In genomic region chr6:113449051-113449450, GRCh38 we compare ENCODE assay signal across 22 cellular contexts.
DNase-seq lines count a peak whose midpoint lies in the region; ATAC-seq and TF ChIP-seq lines count a peak whose summit lies in the region.
"Had no signal": no experiment of that assay in that cellular context is flagged by ENCODE, and none has a peak within 500 bp of the region (broad histone marks: within the 10 kb centered on the region; RNA-seq: fewer than 3 reads in every experiment).

No MANE protein-coding gene starts in this region.

- no peaks in the 10 kb centered on the region for H3K27me3 ChIP-seq in osteoblast (ENCODE audit: insufficient read depth, low read length)
- no peaks in the 10 kb centered on the region for H3K27me3 ChIP-seq in upper lobe of right lung
- H3K27me3 ChIP-seq: cardiac muscle cell, SJCRH30, vagina had no signal

- CTCF ChIA-PET in RWPE1 (lab: Yijun Ruan, JAX): no interaction called here

- H3K4me1 ChIP-seq in osteoblast (ENCODE audit: insufficient read depth, low read length) (peaks cover 31% of the 10 kb centered on the region), upper lobe of right lung (peaks cover 4% of the 10 kb centered on the region)
- H3K4me1 ChIP-seq: SJCRH30 had no signal

- ATAC-seq in esophagus mucosa: peak; percentile 69
- ATAC-seq in upper lobe of right lung: no peak
- ATAC-seq in natural killer cell treated with Interleukin-12 subunit alpha and Interleukin-12 subunit beta and Interleukin-15 and Interleukin-18, amount 100 ng/mL, for 72 hours: no peak
- ATAC-seq in stimulated activated naive CD8-positive, alpha-beta T cell treated with anti-CD3 and anti-CD28 coated beads, Interleukin-15, Interleukin-2, amounts not matched to agents 100 U/mL and 50 U/mL, for 24 hours: no peak
- ATAC-seq: left cardiac atrium had no signal

- H3K79me2 ChIP-seq in osteoblast (ENCODE audit: insufficient read depth, low read length): no peaks in the 10 kb centered on the region

- no peak overlapping the region for H3K27ac Mint-ChIP-seq in natural killer cell treated with Interleukin-12 subunit alpha and Interleukin-12 subunit beta and Interleukin-15 and Interleukin-18, amount 100 ng/mL, for 72 hours
- H3K27ac Mint-ChIP-seq: activated naive CD4-positive, alpha-beta T cell treated with anti-CD3 and anti-CD28 coated beads for 36 hours; stimulated activated naive CD8-positive, alpha-beta T cell treated with anti-CD3 and anti-CD28 coated beads, Interleukin-15, Interleukin-2, amounts not matched to agents 100 ng/mL and 50 ng/mL, for 24 hours had no signal

- H3K27ac ChIP-seq in RWPE1 (no peak overlapping the region), osteoblast (ENCODE audit: low read depth, low read length) (peak overlapping the region; percentile 73), upper lobe of right lung (no peak overlapping the region)
- H3K27ac ChIP-seq: cardiac muscle cell, SJCRH30, vagina had no signal

- TF ChIP-seq CTCF in RWPE1 (conservative IDR thresholded peaks at IDR 0.05; ENCODE audit: low read depth) (no peak), osteoblast (IDR thresholded peaks at IDR 0.05; ENCODE audit: extremely low read depth, low read depth, low read length) (no peak), upper lobe of right lung (IDR thresholded peaks at IDR 0.05) (no peak)

- no peaks in the 10 kb centered on the region for H4K20me1 ChIP-seq in osteoblast (ENCODE audit: insufficient read depth, low read length)

- no peaks in the 10 kb centered on the region for H3K36me3 Mint-ChIP-seq in natural killer cell treated with Interleukin-12 subunit alpha and Interleukin-12 subunit beta and Interleukin-15 and Interleukin-18, amount 100 ng/mL, for 72 hours

- intact Hi-C loops in upper lobe of right lung (cut with DNase I): no loop called here

- no peak overlapping the region for H3K4me3 Mint-ChIP-seq in natural killer cell treated with Interleukin-12 subunit alpha and Interleukin-12 subunit beta and Interleukin-15 and Interleukin-18, amount 100 ng/mL, for 72 hours
- H3K4me3 Mint-ChIP-seq: activated naive CD4-positive, alpha-beta T cell treated with anti-CD3 and anti-CD28 coated beads for 36 hours; stimulated activated naive CD8-positive, alpha-beta T cell treated with anti-CD3 and anti-CD28 coated beads, Interleukin-15, Interleukin-2, amounts not matched to agents 100 ng/mL and 50 ng/mL, for 24 hours had no signal

- DNase-seq in ELR (ENCODE audit: low read depth) (peak; percentile 90), RWPE1 (ENCODE audit: low spot score) (peak; percentile 19), osteoblast (ENCODE audit: insufficient read length, low spot score, missing footprints) (peak; percentile 3), upper lobe of right lung (no peak), DMS79 (lab: John Stamatoyannopoulos, UW) (no peak)
- no peak for DNase-seq in natural killer cell treated with Interleukin-12 subunit alpha and Interleukin-12 subunit beta and Interleukin-15 and Interleukin-18, amount 100 ng/mL, for 72 hours (ENCODE audit: low spot score)
- DNase-seq in stimulated activated naive CD8-positive, alpha-beta T cell treated with anti-CD3 and anti-CD28 coated beads, Interleukin-15, Interleukin-2, amounts not matched to agents 100 U/mL and 50 U/mL, for 24 hours: no peak
- DNase-seq: activated CD4-positive, alpha-beta T cell treated with anti-CD3 and anti-CD28 coated beads for 4 hours; activated CD8-positive, alpha-beta memory T cell treated with anti-CD3 and anti-CD28 coated beads, Interleukin-2, amount 50 U/mL, for 48 hours; activated naive CD4-positive, alpha-beta T cell treated with anti-CD3 and anti-CD28 coated beads for 36 hours; AML-193; Calu3; KG1; left cardiac atrium; NCI-H1436 treated with DMSO at 0.1 percent for 48 hours; NCI-H446; SJCRH30; T-helper 9 cell had no signal

- no peak overlapping the region for H3K4me3 ChIP-seq in osteoblast (ENCODE audit: insufficient read depth, low read length)
- no peak overlapping the region for H3K4me3 ChIP-seq in upper lobe of right lung
- H3K4me3 ChIP-seq: cardiac muscle cell, SJCRH30, vagina had no signal

- no peaks in the 10 kb centered on the region for H3K27me3 Mint-ChIP-seq in natural killer cell treated with Interleukin-12 subunit alpha and Interleukin-12 subunit beta and Interleukin-15 and Interleukin-18, amount 100 ng/mL, for 72 hours

- no peak overlapping the region for H3K4me2 ChIP-seq in osteoblast (ENCODE audit: insufficient read depth, low read length)

- peaks cover 3% of the 10 kb centered on the region for H3K9me3 Mint-ChIP-seq in natural killer cell treated with Interleukin-12 subunit alpha and Interleukin-12 subunit beta and Interleukin-15 and Interleukin-18, amount 100 ng/mL, for 72 hours

- H2AFZ ChIP-seq in osteoblast (ENCODE audit: low read length): no peak overlapping the region

- no peaks in the 10 kb centered on the region for H3K36me3 ChIP-seq in osteoblast (ENCODE audit: insufficient read depth, low read length)
- H3K36me3 ChIP-seq in upper lobe of right lung: no peaks in the 10 kb centered on the region
- H3K36me3 ChIP-seq: cardiac muscle cell, SJCRH30, vagina had no signal

- POLR2A ChIA-PET in RWPE1 (lab: Yijun Ruan, JAX; ENCODE audit: low non-redundant PET): no interaction called here

- no peaks in the 10 kb centered on the region for H3K4me1 Mint-ChIP-seq in natural killer cell treated with Interleukin-12 subunit alpha and Interleukin-12 subunit beta and Interleukin-15 and Interleukin-18, amount 100 ng/mL, for 72 hours (ENCODE audit: low read depth in 2 of 2)

- H3K9me3 ChIP-seq in osteoblast (ENCODE audit: low read depth, low read length) (no peaks in the 10 kb centered on the region), upper lobe of right lung (no peaks in the 10 kb centered on the region)
- H3K9me3 ChIP-seq: SJCRH30, vagina had no signal

Comparison
In these comparisons a context has a peak if more than half of its experiments do, and no peak if none do; other contexts are left out.
1. DNase-seq: peak in ELR (single experiment), RWPE1 (single experiment) and osteoblast (single experiment); none in upper lobe of right lung (single experiment), DMS79 (single experiment), natural killer cell treated with Interleukin-12 subunit alpha and Interleukin-12 subunit beta and Interleukin-15 and Interleukin-18, amount 100 ng/mL, for 72 hours (single experiment) and stimulated activated naive CD8-positive, alpha-beta T cell treated with anti-CD3 and anti-CD28 coated beads, Interleukin-15, Interleukin-2, amounts not matched to agents 100 U/mL and 50 U/mL, for 24 hours (single experiment).